Comparison of ENCODE assay signal across 10 cellular contexts in genomic region chr5:88190106-88190834, GRCh38.
DNase-seq lines count a peak whose midpoint lies in the region; ATAC-seq lines count a peak whose summit lies in the region.
"Had no signal": no experiment of that assay in that cellular context is flagged by ENCODE, and none has a peak within 500 bp of the region (broad histone marks: within the 10 kb centered on the region; RNA-seq: fewer than 3 reads in every experiment).

No MANE protein-coding gene starts in this region.

- H3K36me3 Mint-ChIP-seq in activated naive CD8-positive, alpha-beta T cell treated with anti-CD3 and anti-CD28 coated beads, Interleukin-2, amount 50 U/mL, for 24 hours (ENCODE audit: low read depth) = peaks cover 66% of the 10 kb centered on the region

- peaks cover 13% of the 10 kb centered on the region for H3K4me1 Mint-ChIP-seq in activated naive CD8-positive, alpha-beta T cell treated with anti-CD3 and anti-CD28 coated beads, Interleukin-2, amount 50 U/mL, for 24 hours

- ATAC-seq in activated naive CD8-positive, alpha-beta T cell treated with anti-CD3 and anti-CD28 coated beads, Interleukin-2, amount 50 U/mL, for 24 hours = no peak
- ATAC-seq in GM19023 (IDR thresholded peaks at IDR 0.05; ENCODE audit: unreplicated experiment) (no peak), GM18519 (IDR thresholded peaks at IDR 0.05; ENCODE audit: low FRiP score, unreplicated experiment) (no peak)
- ATAC-seq: SK-N-SH treated with all-trans-retinoic acid at 6 μM for 48 hours had no signal

- no peak overlapping the region for H3K4me3 Mint-ChIP-seq in activated naive CD8-positive, alpha-beta T cell treated with anti-CD3 and anti-CD28 coated beads, Interleukin-2, amount 50 U/mL, for 24 hours

- H3K27ac ChIP-seq in temporal lobe (ENCODE audit: low read depth, low read length) = peak overlapping the region; percentile 17

- no peaks in the 10 kb centered on the region for H3K27me3 Mint-ChIP-seq in activated naive CD8-positive, alpha-beta T cell treated with anti-CD3 and anti-CD28 coated beads, Interleukin-2, amount 50 U/mL, for 24 hours

- H3K9me3 Mint-ChIP-seq in activated naive CD8-positive, alpha-beta T cell treated with anti-CD3 and anti-CD28 coated beads, Interleukin-2, amount 50 U/mL, for 24 hours = peaks cover 18% of the 10 kb centered on the region

- peak; percentile 16 for DNase-seq in stimulated activated naive CD4-positive, alpha-beta T cell treated with Interleukin-2 at 50 U/mL for 16 hours (lab: John Stamatoyannopoulos, UW)
- DNase-seq in stimulated activated naive CD4-positive, alpha-beta T cell (lab: John Stamatoyannopoulos, UW) = no peak
- peak; percentile 59 for DNase-seq in activated naive CD8-positive, alpha-beta T cell treated with anti-CD3 and anti-CD28 coated beads, Interleukin-2, amount 50 U/mL, for 24 hours
- DNase-seq in medulla oblongata (ENCODE audit: extremely low spot score) = peak; percentile 58
- DNase-seq in NCI-H82 treated with DMSO at 0.1 percent for 48 hours (lab: John Stamatoyannopoulos, UW; ENCODE audit: unreplicated experiment) = no peak
- DNase-seq: NCI-H1105 treated with DMSO at 0.1 percent for 48 hours had no signal

- no peak overlapping the region for H3K27ac Mint-ChIP-seq in activated naive CD8-positive, alpha-beta T cell treated with anti-CD3 and anti-CD28 coated beads, Interleukin-2, amount 50 U/mL, for 24 hours

Comparison
In these comparisons a context has a peak if more than half of its experiments do, and no peak if none do; other contexts are left out.
1. DNase-seq: peak in stimulated activated naive CD4-positive, alpha-beta T cell treated with Interleukin-2 at 50 U/mL for 16 hours (single experiment), activated naive CD8-positive, alpha-beta T cell treated with anti-CD3 and anti-CD28 coated beads, Interleukin-2, amount 50 U/mL, for 24 hours (single experiment) and medulla oblongata (single experiment); none in stimulated activated naive CD4-positive, alpha-beta T cell (0 of 6) and NCI-H82 treated with DMSO at 0.1 percent for 48 hours (single experiment).